In the genomic region with DNA sequence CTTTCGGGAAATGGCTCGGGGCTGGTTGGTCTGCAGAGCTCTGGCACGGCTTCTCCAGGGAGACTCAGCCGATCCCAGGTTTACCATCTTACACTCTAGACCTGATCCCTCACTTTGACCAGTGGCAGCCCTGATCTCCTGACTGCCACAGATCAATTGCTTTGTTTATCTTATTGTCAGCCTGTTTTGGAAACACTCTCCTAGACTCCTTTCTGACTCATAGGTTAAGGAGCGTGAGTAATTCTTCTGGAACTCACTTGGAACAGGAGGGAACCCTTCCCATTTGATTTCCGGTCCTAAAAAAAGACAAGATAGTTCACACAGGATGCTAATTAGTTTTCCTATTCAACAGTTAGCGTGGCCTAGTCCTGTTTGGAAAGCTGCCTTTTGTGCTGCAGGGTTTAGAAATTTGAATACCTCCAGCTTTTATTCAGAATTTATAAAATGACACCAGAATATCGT, we compare ENCODE assay signal across 12 cellular contexts. TPM values are rescaled to one million over a fixed set of nuclear protein-coding genes. Genes with fewer than 3 reads are reported as not detected.
A peak's percentile ranks its signal among the peaks of the same experiment; 100 is the strongest.
DNase-seq lines count a peak whose midpoint lies in the region; ATAC-seq, FAIRE-seq and TF ChIP-seq lines count a peak whose summit lies in the region.
"Had no signal": no experiment of that assay in that cellular context is flagged by ENCODE, and none has a peak within 500 bp of the region (broad histone marks: within the 10 kb centered on the region; RNA-seq: fewer than 3 reads in every experiment).

No MANE protein-coding gene starts in this region.

- no peaks in the 10 kb centered on the region for H3K9me3 Mint-ChIP-seq in activated CD8-positive, alpha-beta T cell treated with anti-CD3 and anti-CD28 coated beads, Interleukin-2, amount 10 ng/mL, durations not matched to agents 7 days and 5 days (ENCODE audit: insufficient read depth)
- H3K9me3 Mint-ChIP-seq: neural crest cell; T-helper 1 cell treated with Interleukin-12 subunit alpha and Interleukin-12 subunit beta and Interleukin-4 antibody, amounts not matched to agents 30 μg/mL and 1 μg/mL, for 36 hours had no signal

- TF ChIP-seq RAD21 in HCT116 (IDR thresholded peaks at IDR 0.05; ENCODE audit: low read depth): no peak

- no TSS peak for BruUV-seq in HCT116 (replicated peaks; lab: Mats Ljungman, UMichigan)

- RAD21 ChIA-PET in HCT116 (lab: Charles Lee; ENCODE audit: low non-redundant PET in 1 of 2, low total read pairs in 2 of 2, uncharacterized antibody in 2 of 2, unreplicated experiment in 2 of 2): interaction anchor here in 1 of 2 experiments (0.5 kb wide), 1 partner anchor 83 kb away, joined by 6 read pairs; no protein-coding TSS in a partner anchor

- H3K27ac ChIP-seq in HCT116 (ENCODE audit: low read depth, low read length) (peak overlapping the region; percentile 32), keratinocyte (ENCODE audit: control insufficient read depth, insufficient read depth, low read length) (peak overlapping the region; percentile 100)
- H3K27ac ChIP-seq: cardiac muscle cell had no signal

- H3K27me3 ChIP-seq in HCT116 (ENCODE audit: insufficient read depth, low read length) (peaks cover 10% of the 10 kb centered on the region; the same call in 1 of the 2 replicates), keratinocyte (ENCODE audit: control insufficient read depth, extremely low read depth, insufficient read depth, low read length) (no peaks in the 10 kb centered on the region)

- DNase-seq in HCT116 (ENCODE audit: low read depth, low spot score) (peak; percentile 86), astrocyte of the spinal cord (ENCODE audit: low read depth, low spot score) (peak; percentile 80), keratinocyte (ENCODE audit: low read depth, low spot score) (peak; percentile 84), stromal cell of bone marrow (ENCODE audit: low read depth) (peak; percentile 75), erythroblast (lab: John Stamatoyannopoulos, UW) (no peak)
- no peak for DNase-seq in activated naive CD4-positive, alpha-beta T cell treated with anti-CD3 and anti-CD28 coated beads, Interleukin-2, amount 50 U/mL, for 16 hours
- DNase-seq in activated CD8-positive, alpha-beta T cell treated with anti-CD3 and anti-CD28 coated beads, Interleukin-2, amount 10 ng/mL, durations not matched to agents 7 days and 5 days: no peak

- peaks cover 39% of the 10 kb centered on the region for H3K27me3 Mint-ChIP-seq in activated CD8-positive, alpha-beta T cell treated with anti-CD3 and anti-CD28 coated beads, Interleukin-2, amount 10 ng/mL, durations not matched to agents 7 days and 5 days (ENCODE audit: low read depth)

- H2AFZ ChIP-seq in HCT116 (ENCODE audit: low read depth, low read length, poor library complexity, severe bottlenecking): no peak overlapping the region
- no peak overlapping the region for H2AFZ ChIP-seq in keratinocyte (ENCODE audit: control insufficient read depth, low read length)

- peak overlapping the region; percentile 74 for H3K4me2 ChIP-seq in HCT116 (ENCODE audit: low read length)
- peak overlapping the region; percentile 87 for H3K4me2 ChIP-seq in keratinocyte (ENCODE audit: control insufficient read depth, extremely low read depth, insufficient read depth, low read depth, low read length)

- intact Hi-C loops in HCT116 (cut with micrococcal nuclease): loop anchor here (1.0 kb wide), 1 partner anchor 74 kb away; no protein-coding TSS in a partner anchor

- H3K36me3 ChIP-seq in HCT116 (ENCODE audit: control insufficient read depth in 1 of 2, insufficient read depth in 2 of 2, low read length in 2 of 2) (no peaks in the 10 kb centered on the region), keratinocyte (ENCODE audit: control insufficient read depth in 2 of 2, extremely low read depth in 1 of 2, insufficient read depth in 2 of 2, low read length in 2 of 2) (no peaks in the 10 kb centered on the region)
- H3K36me3 ChIP-seq: cardiac muscle cell had no signal

- no peaks in the 10 kb centered on the region for H3K79me2 ChIP-seq in HCT116 (ENCODE audit: insufficient read depth, low read length)
- H3K79me2 ChIP-seq in keratinocyte (ENCODE audit: control insufficient read depth, insufficient read depth, low read length): no peaks in the 10 kb centered on the region

- no peak overlapping the region for H3K4me3 Mint-ChIP-seq in activated CD8-positive, alpha-beta T cell treated with anti-CD3 and anti-CD28 coated beads, Interleukin-2, amount 10 ng/mL, durations not matched to agents 7 days and 5 days
- H3K4me3 Mint-ChIP-seq: neural crest cell; T-helper 1 cell treated with Interleukin-12 subunit alpha and Interleukin-12 subunit beta and Interleukin-4 antibody, amounts not matched to agents 30 μg/mL and 1 μg/mL, for 36 hours had no signal

- ATAC-seq in HCT116 (peak; percentile 89), HG02840 (IDR thresholded peaks at IDR 0.05; ENCODE audit: low FRiP score, unreplicated experiment) (no peak)
- no peak for ATAC-seq in activated CD8-positive, alpha-beta T cell treated with anti-CD3 and anti-CD28 coated beads, Interleukin-2, amount 10 ng/mL, durations not matched to agents 7 days and 5 days

- no peaks in the 10 kb centered on the region for H3K9me2 ChIP-seq in HCT116 (ENCODE audit: insufficient read depth)

- no peaks in the 10 kb centered on the region for H3K36me3 Mint-ChIP-seq in activated CD8-positive, alpha-beta T cell treated with anti-CD3 and anti-CD28 coated beads, Interleukin-2, amount 10 ng/mL, durations not matched to agents 7 days and 5 days (ENCODE audit: low read depth)

- H3K4me1 ChIP-seq in HCT116 (ENCODE audit: control insufficient read depth in 1 of 2, insufficient read depth in 2 of 2, low read length in 2 of 2): peaks cover 21 to 43% of the 10 kb centered on the region in 2 experiments
- peaks cover 77% of the 10 kb centered on the region for H3K4me1 ChIP-seq in keratinocyte (ENCODE audit: control insufficient read depth, extremely low read depth, insufficient read depth, low read length)

- H4K20me1 ChIP-seq in HCT116 (ENCODE audit: insufficient read depth): no peaks in the 10 kb centered on the region
- H4K20me1 ChIP-seq in keratinocyte (ENCODE audit: control insufficient read depth, extremely low read depth, insufficient read depth, low read length): no peaks in the 10 kb centered on the region

- CTCF ChIA-PET in HCT116 (lab: Charles Lee): interaction anchor here (1.5 to 2.4 kb wide), 3 partner anchors 12 to 74 kb away, joined by 4 to 7 read pairs (median 5); no protein-coding TSS in a partner anchor
- CTCF ChIA-PET in activated CD8-positive, alpha-beta T cell treated with anti-CD3 and anti-CD28 coated beads, Interleukin-2, amount 10 ng/mL, durations not matched to agents 7 days and 5 days (lab: Charles Lee): interaction anchor here (0.7 to 5.4 kb wide), 5 partner anchors 7 to 1453 kb away, joined by 3 to 22 read pairs (median 3); no protein-coding TSS in a partner anchor

- peak overlapping the region in 1 of 2 experiments; percentile 21; a peak in 3 of 4 replicates for H3K4me3 ChIP-seq in HCT116 (replicated peaks in 1 of 2; ENCODE audit: low read depth in 1 of 2, low read length in 2 of 2)
- no peak overlapping the region for H3K4me3 ChIP-seq in astrocyte of the spinal cord (ENCODE audit: low read depth, low read length)
- peak overlapping the region in 2 of 3 experiments; percentile 33 to 43 for H3K4me3 ChIP-seq in keratinocyte (ENCODE audit: control insufficient read depth in 2 of 3, extremely low read depth in 1 of 3, insufficient read depth in 2 of 3, low read depth in 1 of 3, low read length in 3 of 3)
- H3K4me3 ChIP-seq: cardiac muscle cell had no signal

- no peaks in the 10 kb centered on the region for H3K9me3 ChIP-seq in HCT116 (ENCODE audit: control insufficient read depth in 1 of 2, insufficient read depth in 1 of 2, low read depth in 1 of 2, low read length in 2 of 2)
- H3K9me3 ChIP-seq in keratinocyte (ENCODE audit: control insufficient read depth, low read depth, low read length): no peaks in the 10 kb centered on the region

- peak overlapping the region; percentile 45 for H3K9ac ChIP-seq in HCT116 (ENCODE audit: low read length)
- peak overlapping the region; percentile 89 for H3K9ac ChIP-seq in keratinocyte (ENCODE audit: control insufficient read depth, extremely low read depth, insufficient read depth, low read length)

- in situ Hi-C loops in astrocyte of the spinal cord (cut with HindIII; ENCODE audit: low sequenced_read_pairs): no loop called here

- TF ChIP-seq POLR2A in HCT116 (IDR thresholded peaks at IDR 0.05; ENCODE audit: borderline replicate concordance, extremely low read depth, insufficient read depth, insufficient read length): no peak
- TF ChIP-seq POLR2A in erythroblast (IDR thresholded peaks at IDR 0.05; ENCODE audit: low read length): no peak

- peak; percentile 85 for FAIRE-seq in keratinocyte (lab: Jason Lieb, UNC)
- FAIRE-seq: GM12891 had no signal

- no peak overlapping the region for H3K27ac Mint-ChIP-seq in activated CD8-positive, alpha-beta T cell treated with anti-CD3 and anti-CD28 coated beads, Interleukin-2, amount 10 ng/mL, durations not matched to agents 7 days and 5 days
- H3K27ac Mint-ChIP-seq: T-helper 1 cell treated with Interleukin-12 subunit alpha and Interleukin-12 subunit beta and Interleukin-4 antibody, amounts not matched to agents 30 μg/mL and 1 μg/mL, for 36 hours had no signal

- TF ChIP-seq CTCF in HCT116 (IDR thresholded peaks at IDR 0.05 in 2 of 3, conservative IDR thresholded peaks at IDR 0.05 in 1 of 3; ENCODE audit: borderline replicate concordance in 1 of 3, insufficient read depth in 1 of 3, low read depth in 2 of 3, low read length in 2 of 3): no peak
- no peak for TF ChIP-seq CTCF in astrocyte of the spinal cord (IDR thresholded peaks at IDR 0.05; ENCODE audit: low read depth, low read length)
- TF ChIP-seq CTCF in keratinocyte (optimal IDR thresholded peaks at IDR 0.05 in 1 of 3, IDR thresholded peaks at IDR 0.05 in 1 of 3, conservative IDR thresholded peaks at IDR 0.05 in 1 of 3; ENCODE audit: extremely low read depth in 1 of 3, insufficient read depth in 2 of 3, low read length in 3 of 3): no peak

- H3K9me1 ChIP-seq in keratinocyte (ENCODE audit: control insufficient read depth, extremely low read depth, insufficient read depth, low read length): no peaks in the 10 kb centered on the region

- peaks cover 10% of the 10 kb centered on the region for H3K4me1 Mint-ChIP-seq in activated CD8-positive, alpha-beta T cell treated with anti-CD3 and anti-CD28 coated beads, Interleukin-2, amount 10 ng/mL, durations not matched to agents 7 days and 5 days (ENCODE audit: low read depth)

- POLR2A ChIA-PET in HCT116 (lab: Charles Lee): interaction anchor here (1.5 to 1.9 kb wide), 2 partner anchors 11 to 77 kb away, joined by 3 to 5 read pairs; no protein-coding TSS in a partner anchor
- POLR2A ChIA-PET in activated CD8-positive, alpha-beta T cell treated with anti-CD3 and anti-CD28 coated beads, Interleukin-2, amount 10 ng/mL, durations not matched to agents 7 days and 5 days (lab: Charles Lee): no interaction called here

- dilution Hi-C loops in keratinocyte (cut with MboI; ENCODE audit: extremely low pct_ligation_motif_present, low sequenced_read_pairs): no loop called here

RNA-seq across cellular contexts. Expression of gene BMAL1, which starts 16.0 kb away (rescaled TPM):
- 17.6 TPM for total RNA-seq in HCT116 (2021; ENCODE audit: unreplicated experiment)
- 6.5 and 7.8 TPM in 2 replicates for polyA plus RNA-seq in HCT116 (2012)
- 18.9 to 27.5 TPM (median 22.6 TPM) in 3 replicates for polyA plus RNA-seq in keratinocyte
- 31.7 TPM for polyA plus RNA-seq in keratinocyte (2011; ENCODE audit: low read depth)
- 14.7 and 32.0 TPM in 2 replicates for polyA plus RNA-seq in keratinocyte (2011; cell fraction: cytosol; rRNA removed)
- 25.5 and 36.9 TPM in 2 replicates for polyA plus RNA-seq in keratinocyte (2011; cell fraction: nucleus; rRNA removed)
- 13.8 and 19.4 TPM in 2 replicates for polyA plus RNA-seq in keratinocyte (2012; ENCODE audit: low replicate concordance)
- polyA minus RNA-seq in keratinocyte: 20.0 to 40.1 TPM (median 27.1 TPM) in 3 replicates
- polyA minus RNA-seq in keratinocyte (2011; cell fraction: cytosol; rRNA and poly(A)+ RNA removed): 17.5 TPM
- polyA minus RNA-seq in keratinocyte (2011; cell fraction: nucleus; rRNA and poly(A)+ RNA removed): 26.6 and 44.0 TPM in 2 replicates
- 10 to 100 TPM; 41.1 to 53.5 TPM for total RNA-seq in activated CD8-positive, alpha-beta T cell treated with anti-CD3 and anti-CD28 coated beads, Interleukin-2, amount 10 ng/mL, durations not matched to agents 7 days and 5 days

Comparison
In these comparisons a context has a peak if more than half of its experiments do, and no peak if none do; other contexts are left out.
1. DNase-seq: peak in HCT116 (single experiment), astrocyte of the spinal cord (single experiment), keratinocyte (single experiment) and stromal cell of bone marrow (single experiment); none in erythroblast (0 of 2), activated naive CD4-positive, alpha-beta T cell treated with anti-CD3 and anti-CD28 coated beads, Interleukin-2, amount 50 U/mL, for 16 hours (single experiment) and activated CD8-positive, alpha-beta T cell treated with anti-CD3 and anti-CD28 coated beads, Interleukin-2, amount 10 ng/mL, durations not matched to agents 7 days and 5 days (single experiment).